Comparison of ENCODE assay signal across 26 cellular contexts in genomic region chr2:138296365-138296764, GRCh38.
"Had no signal": no experiment of that assay in that cellular context is flagged by ENCODE, and none has a peak within 500 bp of the region (broad histone marks: within the 10 kb centered on the region; RNA-seq: fewer than 3 reads in every experiment).

No MANE protein-coding gene starts in this region.

- H3K27ac ChIP-seq: colonic mucosa, coronary artery, dorsolateral prefrontal cortex, epithelial cell of prostate, esophagus muscularis mucosa, esophagus squamous epithelium, foreskin keratinocyte, gastrocnemius medialis, gastroesophageal sphincter, heart left ventricle, heart right ventricle, hepatocyte had no signal

- H3K4me1 ChIP-seq: colonic mucosa, esophagus muscularis mucosa, esophagus squamous epithelium, gastrocnemius medialis, gastroesophageal sphincter, heart left ventricle, heart right ventricle had no signal

- DNase-seq: colonic mucosa; cortex of kidney; dermis blood vessel endothelial cell; dorsolateral prefrontal cortex; effector CD4-positive, alpha-beta T cell; effector CD8-positive, alpha-beta T cell; effector memory CD4-positive, alpha-beta T cell; effector memory CD8-positive, alpha-beta T cell; endodermal cell; erythroblast; esophagus squamous epithelium; foreskin fibroblast; foreskin keratinocyte; foreskin melanocyte; gastrocnemius medialis; glutamatergic neuron; head of caudate nucleus; heart left ventricle; heart right ventricle had no signal

- H3K27me3 Mint-ChIP-seq: dendritic cell treated with granulocyte-macrophage colony-stimulating factor and Interleukin-4, amounts not matched to agents 40 ng/mL and 50 ng/mL, for 4 days; effector memory CD8-positive, alpha-beta T cell had no signal

- H3K27me3 ChIP-seq: colonic mucosa, dorsolateral prefrontal cortex, esophagus muscularis mucosa, esophagus squamous epithelium, foreskin keratinocyte, gastrocnemius medialis, gastroesophageal sphincter, heart left ventricle, heart right ventricle, hepatocyte had no signal

- H3K4me2 ChIP-seq: hepatocyte had no signal

- H3K4me3 Mint-ChIP-seq: dendritic cell treated with granulocyte-macrophage colony-stimulating factor and Interleukin-4, amounts not matched to agents 40 ng/mL and 50 ng/mL, for 4 days; effector memory CD8-positive, alpha-beta T cell; endodermal cell had no signal

- H2AFZ ChIP-seq: hepatocyte had no signal

- ATAC-seq: effector memory CD8-positive, alpha-beta T cell; esophagus mucosa; foreskin keratinocyte; gastrocnemius medialis; gastroesophageal sphincter; heart left ventricle; heart right ventricle had no signal

- H3K9me3 ChIP-seq: colonic mucosa, esophagus muscularis mucosa, esophagus squamous epithelium, gastrocnemius medialis, gastroesophageal sphincter, heart left ventricle, heart right ventricle had no signal

- H3K4me3 ChIP-seq: colonic mucosa, coronary artery, dorsolateral prefrontal cortex, esophagus muscularis mucosa, esophagus squamous epithelium, gastrocnemius medialis, gastroesophageal sphincter, heart left ventricle, heart right ventricle, hepatocyte had no signal

- H3K9me3 Mint-ChIP-seq: endodermal cell had no signal

- H3K36me3 ChIP-seq: colonic mucosa, esophagus muscularis mucosa, esophagus squamous epithelium, gastrocnemius medialis, gastroesophageal sphincter, heart left ventricle, heart right ventricle had no signal

- H3K27ac Mint-ChIP-seq: dendritic cell treated with granulocyte-macrophage colony-stimulating factor and Interleukin-4, amounts not matched to agents 40 ng/mL and 50 ng/mL, for 4 days; effector memory CD8-positive, alpha-beta T cell; endodermal cell had no signal
